34 cellular contexts compared by ENCODE assay signal in the genomic region with DNA sequence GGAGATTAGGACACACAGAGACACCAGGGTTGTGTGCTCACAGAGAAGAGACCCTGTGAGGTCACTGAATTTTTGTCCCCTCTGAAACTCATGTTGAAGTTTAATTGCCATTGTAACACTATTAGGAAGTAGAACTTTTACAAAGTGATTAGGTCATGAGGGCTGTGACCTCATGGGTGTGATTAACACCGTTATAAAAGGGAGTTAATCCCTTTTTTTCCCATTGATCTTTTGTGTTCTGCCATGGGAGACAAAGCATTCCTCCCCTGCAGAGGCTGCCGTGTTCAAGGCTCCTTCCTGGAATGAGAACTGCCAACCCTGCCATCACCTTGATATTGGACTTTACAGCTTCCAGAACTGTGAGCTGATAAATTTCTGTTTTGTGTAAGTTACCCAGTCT.
"Had no signal": no experiment of that assay in that cellular context is flagged by ENCODE, and none has a peak within 500 bp of the region (broad histone marks: within the 10 kb centered on the region; RNA-seq: fewer than 3 reads in every experiment).

No MANE protein-coding gene starts in this region.

- H3K36me3 ChIP-seq: adrenal gland, cardiac muscle cell had no signal

- H3K4me3 Mint-ChIP-seq: activated B cell treated with CpG ODN at 0.5 μM for 24 hours; activated CD4-positive, alpha-beta memory T cell treated with anti-CD3 and anti-CD28 coated beads for 36 hours; activated CD4-positive, alpha-beta T cell treated with anti-CD3 and anti-CD28 coated beads, Interleukin-2, amount 10 ng/mL, durations not matched to agents 24 days and 14 days; activated CD8-positive, alpha-beta T cell treated with anti-CD3 and anti-CD28 coated beads for 36 hours; activated naive CD8-positive, alpha-beta T cell treated with anti-CD3 and anti-CD28 coated beads for 36 hours; activated T-cell treated with anti-CD3 and anti-CD28 coated beads, Interleukin-2, amount 50 U/mL, for 4 hours; activated T-cell treated with anti-CD3 and anti-CD28 coated beads, Interleukin-2, amount 50 U/mL, for 72 hours; activated T-helper 1 cell treated with anti-CD3 and anti-CD28 coated beads, Interleukin-12 subunit alpha, Interleukin-12 subunit beta, Interleukin-2, Interleukin-4 antibody, amounts not matched to agents 30 ng/mL and 10 ng/mL and 1 ng/mL, durations not matched to agents 14 hours and 24 hours and 36 hours; activated T-helper 17 cell treated with anti-CD3 and anti-CD28 coated beads, Interleukin-2, amount 50 U/mL, for 72 hours; brain; central memory CD8-positive, alpha-beta T cell; T-cell; T-helper 17 cell had no signal

- H3K27me3 Mint-ChIP-seq: activated B cell treated with CpG ODN at 0.5 μM for 24 hours; activated CD4-positive, alpha-beta memory T cell treated with anti-CD3 and anti-CD28 coated beads for 36 hours; activated CD4-positive, alpha-beta T cell treated with anti-CD3 and anti-CD28 coated beads, Interleukin-2, amount 10 ng/mL, durations not matched to agents 24 days and 14 days; activated naive CD8-positive, alpha-beta T cell treated with anti-CD3 and anti-CD28 coated beads for 36 hours; central memory CD8-positive, alpha-beta T cell had no signal

- H3K9me3 ChIP-seq: adrenal gland had no signal

- FAIRE-seq: bronchial epithelial cell, TTC549 had no signal

- DNase-seq: activated B cell treated with CpG ODN at 0.5 μM for 24 hours; activated CD4-positive, alpha-beta memory T cell treated with anti-CD3 and anti-CD28 coated beads for 36 hours; activated CD4-positive, alpha-beta T cell treated with anti-CD3 and anti-CD28 coated beads for 4 hours; activated CD4-positive, alpha-beta T cell treated with anti-CD3 and anti-CD28 coated beads, Interleukin-2, amount 10 ng/mL, durations not matched to agents 24 days and 14 days; activated CD4-positive, alpha-beta T cell treated with anti-CD3 and anti-CD28 coated beads, Interleukin-2, amount 50 U/mL, for 1 hour; activated CD4-positive, alpha-beta T cell treated with anti-CD3 and anti-CD28 coated beads, Interleukin-2, amount 50 U/mL, for 4 hours; activated CD4-positive, CD25-positive, alpha-beta regulatory T cell treated with anti-CD3 and anti-CD28 coated beads, Interleukin-2, amount 50 U/mL, for 72 hours; activated CD8-positive, alpha-beta memory T cell treated with anti-CD3 and anti-CD28 coated beads, Interleukin-2, amount 50 U/mL, for 4 hours; activated CD8-positive, alpha-beta T cell treated with anti-CD3 and anti-CD28 coated beads for 36 hours; activated effector memory CD4-positive, alpha-beta T cell treated with anti-CD3 and anti-CD28 coated beads, Interleukin-2, amount 50 U/mL, for 16 hours; activated gamma-delta T cell treated with Interleukin-2 at 50 U/mL for 16 hours; activated naive CD4-positive, alpha-beta T cell; activated naive CD4-positive, alpha-beta T cell treated with anti-CD3 and anti-CD28 coated beads, Interleukin-2, amount 50 U/mL, for 16 hours; activated naive CD8-positive, alpha-beta T cell treated with anti-CD3 and anti-CD28 coated beads for 36 hours; activated T-cell treated with anti-CD3 and anti-CD28 coated beads for 4 hours; activated T-cell treated with anti-CD3 and anti-CD28 coated beads, Interleukin-2, amount 50 U/mL, for 1 hour; activated T-cell treated with anti-CD3 and anti-CD28 coated beads, Interleukin-2, amount 50 U/mL, for 4 hours; activated T-cell treated with anti-CD3 and anti-CD28 coated beads, Interleukin-2, amount 50 U/mL, for 72 hours; adrenal gland; amniotic stem cell; aorta; caudate nucleus; cerebellar nuclear complex; T-cell; T-helper 17 cell had no signal

- H3K27ac ChIP-seq: adrenal gland, cardiac muscle cell, VCaP had no signal

- H3K27ac Mint-ChIP-seq: activated B cell treated with CpG ODN at 0.5 μM for 24 hours; activated CD4-positive, alpha-beta memory T cell treated with anti-CD3 and anti-CD28 coated beads for 36 hours; activated CD4-positive, alpha-beta T cell treated with anti-CD3 and anti-CD28 coated beads, Interleukin-2, amount 10 ng/mL, durations not matched to agents 24 days and 14 days; activated CD8-positive, alpha-beta T cell treated with anti-CD3 and anti-CD28 coated beads for 36 hours; activated naive CD4-positive, alpha-beta T cell treated with anti-CD3 and anti-CD28 coated beads, Interleukin-2, amount 50 U/mL, for 72 hours; activated naive CD8-positive, alpha-beta T cell treated with anti-CD3 and anti-CD28 coated beads for 36 hours; activated T-cell treated with anti-CD3 and anti-CD28 coated beads, Interleukin-2, amount 50 U/mL, for 72 hours; activated T-helper 1 cell treated with anti-CD3 and anti-CD28 coated beads, Interleukin-12 subunit alpha, Interleukin-12 subunit beta, Interleukin-2, Interleukin-4 antibody, amounts not matched to agents 30 ng/mL and 10 ng/mL and 1 ng/mL, durations not matched to agents 14 hours and 24 hours and 36 hours; activated T-helper 17 cell treated with anti-CD3 and anti-CD28 coated beads, Interleukin-2, amount 50 U/mL, for 72 hours; brain; T-cell; T-helper 17 cell had no signal

- H3K4me1 ChIP-seq: adrenal gland had no signal

- H3K9me3 Mint-ChIP-seq: activated B cell treated with CpG ODN at 0.5 μM for 24 hours; activated CD4-positive, alpha-beta memory T cell treated with anti-CD3 and anti-CD28 coated beads for 36 hours; activated CD4-positive, alpha-beta T cell treated with anti-CD3 and anti-CD28 coated beads, Interleukin-2, amount 10 ng/mL, durations not matched to agents 24 days and 14 days; activated CD8-positive, alpha-beta T cell treated with anti-CD3 and anti-CD28 coated beads for 36 hours; activated T-cell treated with anti-CD3 and anti-CD28 coated beads, Interleukin-2, amount 50 U/mL, for 4 hours; activated T-cell treated with anti-CD3 and anti-CD28 coated beads, Interleukin-2, amount 50 U/mL, for 72 hours; activated T-helper 1 cell treated with anti-CD3 and anti-CD28 coated beads, Interleukin-12 subunit alpha, Interleukin-12 subunit beta, Interleukin-2, Interleukin-4 antibody, amounts not matched to agents 30 ng/mL and 10 ng/mL and 1 ng/mL, durations not matched to agents 14 hours and 24 hours and 36 hours; central memory CD8-positive, alpha-beta T cell had no signal

- H3K4me3 ChIP-seq: adrenal gland, cardiac muscle cell had no signal

- H3K27me3 ChIP-seq: adrenal gland, cardiac muscle cell had no signal

- H3K36me3 Mint-ChIP-seq: activated CD4-positive, alpha-beta memory T cell treated with anti-CD3 and anti-CD28 coated beads for 36 hours; activated naive CD4-positive, alpha-beta T cell treated with anti-CD3 and anti-CD28 coated beads, Interleukin-2, amount 50 U/mL, for 72 hours; activated naive CD8-positive, alpha-beta T cell treated with anti-CD3 and anti-CD28 coated beads for 36 hours; brain; T-cell had no signal

- H3K4me1 Mint-ChIP-seq: activated B cell treated with CpG ODN at 0.5 μM for 24 hours; activated CD4-positive, alpha-beta T cell treated with anti-CD3 and anti-CD28 coated beads, Interleukin-2, amount 10 ng/mL, durations not matched to agents 24 days and 14 days; activated naive CD8-positive, alpha-beta T cell treated with anti-CD3 and anti-CD28 coated beads for 36 hours; activated T-helper 17 cell treated with anti-CD3 and anti-CD28 coated beads, Interleukin-2, amount 50 U/mL, for 72 hours; central memory CD8-positive, alpha-beta T cell; T-cell; T-helper 17 cell had no signal
